In genomic region chr1:230170153-230170547, GRCh38 we compare ENCODE assay signal across 10 cellular contexts.
DNase-seq lines count a peak whose midpoint lies in the region; ATAC-seq and TF ChIP-seq lines count a peak whose summit lies in the region.
"Had no signal": no experiment of that assay in that cellular context is flagged by ENCODE, and none has a peak within 500 bp of the region (broad histone marks: within the 10 kb centered on the region; RNA-seq: fewer than 3 reads in every experiment).

No MANE protein-coding gene starts in this region.

- peak overlapping the region; percentile 77 to 86 for H3K27ac ChIP-seq in testis

- H3K4me1 ChIP-seq in testis, result peaks cover 29% of the 10 kb centered on the region

- peaks cover 70% of the 10 kb centered on the region for H3K4me1 Mint-ChIP-seq in activated T-cell treated with anti-CD3 and anti-CD28 coated beads, Interleukin-2, amount 50 U/mL, for 72 hours (ENCODE audit: low read depth)
- H3K4me1 Mint-ChIP-seq in effector memory CD8-positive, alpha-beta T cell (ENCODE audit: low read depth in 2 of 2), result peaks cover 27 to 29% of the 10 kb centered on the region in 2 donors

- intact Hi-C loops in testis (cut with DNase I; ENCODE audit: low total_unique reads), result no loop called here

- no peak for DNase-seq in activated T-cell treated with anti-CD3 and anti-CD28 coated beads, Interleukin-2, amount 50 U/mL, for 72 hours
- no peak for DNase-seq in activated T-cell treated with anti-CD3 and anti-CD28 coated beads, Interleukin-2, amount 50 U/mL, for 1 hour
- no peak for DNase-seq in effector memory CD8-positive, alpha-beta T cell
- DNase-seq in testis (no peak), left lobe of liver (ENCODE audit: low spot score) (no peak), NCI-H82 treated with DMSO at 0.1 percent for 48 hours (lab: John Stamatoyannopoulos, UW; ENCODE audit: unreplicated experiment) (no peak)
- no peak for DNase-seq in stimulated activated CD4-positive, alpha-beta T cell treated with anti-CD3 and anti-CD28 coated beads, Interleukin-4, amount 100 ng/mL, for 1 hour
- DNase-seq: activated CD4-positive, CD25-positive, alpha-beta regulatory T cell treated with anti-CD3 and anti-CD28 coated beads, Interleukin-2, amount 50 U/mL, for 72 hours; BE2C had no signal

- WGBS in testis, 2 donors, result 31 to 53% methylated on average over 1 of the region's 1 CpG

- H3K36me3 Mint-ChIP-seq in activated T-cell treated with anti-CD3 and anti-CD28 coated beads, Interleukin-2, amount 50 U/mL, for 72 hours (ENCODE audit: insufficient read depth in 2 of 2), result no peaks in the 10 kb centered on the region
- H3K36me3 Mint-ChIP-seq in effector memory CD8-positive, alpha-beta T cell (ENCODE audit: insufficient read depth), result no peaks in the 10 kb centered on the region

- peak overlapping the region; percentile 24 for H3K27ac Mint-ChIP-seq in activated T-cell treated with anti-CD3 and anti-CD28 coated beads, Interleukin-2, amount 50 U/mL, for 72 hours
- peak overlapping the region; percentile 61 to 84 for H3K27ac Mint-ChIP-seq in effector memory CD8-positive, alpha-beta T cell

- H3K9me3 ChIP-seq in testis, result no peaks in the 10 kb centered on the region
- H3K9me3 ChIP-seq: BE2C had no signal

- no peaks in the 10 kb centered on the region for H3K27me3 Mint-ChIP-seq in activated T-cell treated with anti-CD3 and anti-CD28 coated beads, Interleukin-2, amount 50 U/mL, for 72 hours (ENCODE audit: low read depth)
- no peaks in the 10 kb centered on the region for H3K27me3 Mint-ChIP-seq in effector memory CD8-positive, alpha-beta T cell

- no peak for ATAC-seq in activated T-cell treated with anti-CD3 and anti-CD28 coated beads, Interleukin-2, amount 50 U/mL, for 72 hours (replicated peaks in 1 of 2)
- peak; percentile 48 for ATAC-seq in HG03135 (IDR thresholded peaks at IDR 0.05; ENCODE audit: unreplicated experiment)
- no peak for ATAC-seq in effector memory CD8-positive, alpha-beta T cell (replicated peaks)
- no peak for ATAC-seq in left lobe of liver

- no peak for TF ChIP-seq POLR2A in testis (IDR thresholded peaks at IDR 0.05)

- H3K9me3 Mint-ChIP-seq in activated T-cell treated with anti-CD3 and anti-CD28 coated beads, Interleukin-2, amount 50 U/mL, for 72 hours, result no peaks in the 10 kb centered on the region
- no peaks in the 10 kb centered on the region for H3K9me3 Mint-ChIP-seq in effector memory CD8-positive, alpha-beta T cell

- no peak overlapping the region for H3K4me3 ChIP-seq in testis

- peak overlapping the region; percentile 37 to 65 for H3K4me3 Mint-ChIP-seq in activated T-cell treated with anti-CD3 and anti-CD28 coated beads, Interleukin-2, amount 50 U/mL, for 72 hours
- H3K4me3 Mint-ChIP-seq in effector memory CD8-positive, alpha-beta T cell, result peak overlapping the region; percentile 63 to 78

- no peaks in the 10 kb centered on the region for H3K27me3 ChIP-seq in testis
- H3K27me3 ChIP-seq: BE2C had no signal

- TF ChIP-seq CTCF in testis (IDR thresholded peaks at IDR 0.05), result no peak

- H3K36me3 ChIP-seq in testis (ENCODE audit: low read depth, missing control alignments), result no peaks in the 10 kb centered on the region
- H3K36me3 ChIP-seq: BE2C had no signal
